ENCODE assay signal across 1 cellular context in the genomic region with DNA sequence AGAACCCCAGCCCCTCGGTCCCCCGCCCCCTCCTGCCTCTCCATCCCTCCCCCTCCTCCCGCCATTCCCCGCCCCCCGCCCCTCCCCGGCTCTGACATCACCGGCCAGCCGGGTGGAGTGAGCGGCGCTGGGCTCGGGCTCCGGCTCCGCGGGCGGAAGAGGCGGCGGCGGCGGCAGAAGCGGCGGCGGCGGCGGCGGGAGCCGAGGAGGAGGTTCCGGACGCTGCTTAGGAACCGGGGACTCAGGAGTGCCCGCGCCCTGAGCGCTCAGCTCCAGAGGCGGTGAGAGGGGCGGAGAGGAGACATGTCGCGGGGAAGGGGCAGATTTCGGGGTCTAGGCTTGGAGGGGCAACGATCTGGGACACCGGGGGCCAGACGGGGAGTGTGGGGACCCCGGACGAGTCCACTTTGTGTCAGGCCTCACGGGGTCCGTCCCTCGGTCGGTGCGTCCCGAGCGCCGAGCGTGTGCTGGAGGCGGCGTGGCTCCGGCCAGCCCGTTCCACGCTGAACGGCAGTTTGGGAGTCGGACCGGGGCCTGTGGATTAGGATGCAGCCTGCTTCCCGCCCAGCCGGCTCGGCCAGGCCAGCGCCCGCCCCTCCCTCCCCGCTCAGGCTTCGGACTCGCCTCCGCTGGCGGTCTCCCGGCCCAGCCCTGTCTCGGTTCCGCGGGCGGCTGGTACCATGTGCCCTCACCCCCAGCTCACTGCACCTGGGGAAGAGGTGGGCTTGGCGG.
A peak's percentile ranks its signal among the peaks of the same experiment; 100 is the strongest.
TF ChIP-seq lines count a peak whose summit lies in the region.

A gene with protein sequence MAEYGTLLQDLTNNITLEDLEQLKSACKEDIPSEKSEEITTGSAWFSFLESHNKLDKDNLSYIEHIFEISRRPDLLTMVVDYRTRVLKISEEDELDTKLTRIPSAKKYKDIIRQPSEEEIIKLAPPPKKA (plus strand): TSS at position 143 of the 732 bp plus-strand sequence. CDS start 6,161 bp downstream, outside the sequence.

TF ChIP-seq in GM12878, 131 proteins besides CTCF, POLR2A, EP300 and RAD21 (continued from another document):
- TF ChIP-seq, protein P1, sequence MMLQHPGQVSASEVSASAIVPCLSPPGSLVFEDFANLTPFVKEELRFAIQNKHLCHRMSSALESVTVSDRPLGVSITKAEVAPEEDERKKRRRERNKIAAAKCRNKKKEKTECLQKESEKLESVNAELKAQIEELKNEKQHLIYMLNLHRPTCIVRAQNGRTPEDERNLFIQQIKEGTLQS (IDR thresholded peaks at IDR 0.05; ENCODE audit: borderline replicate concordance, extremely low read depth, low read depth, low read length): no peak
- TF ChIP-seq NFIC (IDR thresholded peaks at IDR 0.05; ENCODE audit: low read depth, low read length) (no peak), SMC3 (IDR thresholded peaks at IDR 0.05; ENCODE audit: borderline replicate concordance, low read length) (no peak), BHLHE40 (IDR thresholded peaks at IDR 0.05; ENCODE audit: borderline replicate concordance in 1 of 2, low read depth in 2 of 2, low read length in 1 of 2) (peak in 1 of 2 experiments; percentile 26; a peak in 1 of 4 replicates), MXI1 (IDR thresholded peaks at IDR 0.05; ENCODE audit: low read depth, low read length) (no peak), CBX3 (IDR thresholded peaks at IDR 0.05; ENCODE audit: borderline replicate concordance, low read depth) (no peak), IRF5 (IDR thresholded peaks at IDR 0.05; ENCODE audit: borderline replicate concordance) (no peak), IKZF1 (conservative IDR thresholded peaks at IDR 0.05) (peak; percentile 26; the same call in 1 of the 2 replicates), NFYA (IDR thresholded peaks at IDR 0.05; ENCODE audit: borderline replicate concordance, low read depth, low read length) (no peak), SMAD1 (IDR thresholded peaks at IDR 0.05; ENCODE audit: low read depth, partially characterized antibody) (no peak), EZH2 (IDR thresholded peaks at IDR 0.05; ENCODE audit: borderline replicate concordance, control insufficient read depth, low read depth, low read length) (no peak), CHD1 (IDR thresholded peaks at IDR 0.05; ENCODE audit: low read depth, low read length) (no peak), NFXL1 (IDR thresholded peaks at IDR 0.05; ENCODE audit: borderline replicate concordance) (no peak), ZNF207 (IDR thresholded peaks at IDR 0.05; ENCODE audit: borderline replicate concordance) (no peak), DPF2 (IDR thresholded peaks at IDR 0.05) (peak; percentile 52), HCFC1 (IDR thresholded peaks at IDR 0.05; ENCODE audit: low read length) (no peak), SPI1 (IDR thresholded peaks at IDR 0.05; ENCODE audit: borderline replicate concordance, insufficient read depth, low read depth, low read length) (no peak), NR2C2 (IDR thresholded peaks at IDR 0.05; ENCODE audit: borderline replicate concordance, control insufficient read depth, insufficient read length, low read depth) (no peak), ATF7 (IDR thresholded peaks at IDR 0.05; ENCODE audit: low read depth) (no peak), CEBPB (IDR thresholded peaks at IDR 0.05; ENCODE audit: borderline replicate concordance in 1 of 2, low read depth in 2 of 2, low read length in 2 of 2) (no peak), SKIL (IDR thresholded peaks at IDR 0.05; ENCODE audit: low read depth, poor library complexity, severe bottlenecking) (no peak), NR2C1 (IDR thresholded peaks at IDR 0.05) (no peak), POLR2AphosphoS2 (IDR thresholded peaks at IDR 0.05; ENCODE audit: low read depth, low read length) (peak; percentile 42; the same call in 1 of the 2 replicates), SIN3A (IDR thresholded peaks at IDR 0.05; ENCODE audit: low read depth, low read length) (peak; percentile 40; the same call in 1 of the 2 replicates), IRF4 (IDR thresholded peaks at IDR 0.05; ENCODE audit: low read depth, low read length) (no peak), KLF5 (IDR thresholded peaks at IDR 0.05; ENCODE audit: partially characterized antibody) (no peak), RELA (IDR thresholded peaks at IDR 0.05; ENCODE audit: borderline replicate concordance, partially characterized antibody) (peak; percentile 33), BACH1 (IDR thresholded peaks at IDR 0.05; ENCODE audit: borderline replicate concordance) (no peak; the same call in 1 of the 2 replicates), CREM (IDR thresholded peaks at IDR 0.05; ENCODE audit: low read depth) (no peak), LARP7 (IDR thresholded peaks at IDR 0.05) (peak; percentile 88), SMARCA5 (IDR thresholded peaks at IDR 0.05) (0 out of 2 replicates have a peak, but pooled peaks have one; percentile 37), GATAD2B (conservative IDR thresholded peaks at IDR 0.05; ENCODE audit: low read depth) (0 out of 2 replicates have a peak, but pooled peaks have one; percentile 45), SMAD5 (IDR thresholded peaks at IDR 0.05; ENCODE audit: low read depth) (no peak), ZNF592 (IDR thresholded peaks at IDR 0.05) (no peak), HDAC2 (IDR thresholded peaks at IDR 0.05) (no peak), RB1 (IDR thresholded peaks at IDR 0.05; ENCODE audit: borderline replicate concordance) (peak; percentile 55; the same call in 1 of the 2 replicates), TCF12 (IDR thresholded peaks at IDR 0.05; ENCODE audit: low read depth, low read length) (0 out of 2 replicates have a peak, but pooled peaks have one; percentile 4), KAT2A (conservative IDR thresholded peaks at IDR 0.05; ENCODE audit: control insufficient read depth, low read depth, low read length) (no peak), ZNF622 (IDR thresholded peaks at IDR 0.05) (no peak), PAX5 (IDR thresholded peaks at IDR 0.05; ENCODE audit: borderline replicate concordance, low read depth, low read length) (no peak), MYC (IDR thresholded peaks at IDR 0.05; ENCODE audit: insufficient read depth, insufficient read length, insufficient replicate concordance, low read length, severe bottlenecking) (no peak), NKRF (conservative IDR thresholded peaks at IDR 0.05) (peak; percentile 66; the same call in 1 of the 2 replicates), SREBF2 (IDR thresholded peaks at IDR 0.05; ENCODE audit: low read length) (no peak), IKZF2 (IDR thresholded peaks at IDR 0.05) (no peak), CHD4 (IDR thresholded peaks at IDR 0.05) (no peak)
- TF ChIP-seq, protein P2, sequence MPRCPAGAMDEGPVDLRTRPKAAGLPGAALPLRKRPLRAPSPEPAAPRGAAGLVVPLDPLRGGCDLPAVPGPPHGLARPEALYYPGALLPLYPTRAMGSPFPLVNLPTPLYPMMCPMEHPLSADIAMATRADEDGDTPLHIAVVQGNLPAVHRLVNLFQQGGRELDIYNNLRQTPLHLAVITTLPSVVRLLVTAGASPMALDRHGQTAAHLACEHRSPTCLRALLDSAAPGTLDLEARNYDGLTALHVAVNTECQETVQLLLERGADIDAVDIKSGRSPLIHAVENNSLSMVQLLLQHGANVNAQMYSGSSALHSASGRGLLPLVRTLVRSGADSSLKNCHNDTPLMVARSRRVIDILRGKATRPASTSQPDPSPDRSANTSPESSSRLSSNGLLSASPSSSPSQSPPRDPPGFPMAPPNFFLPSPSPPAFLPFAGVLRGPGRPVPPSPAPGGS (IDR thresholded peaks at IDR 0.05; ENCODE audit: borderline replicate concordance, insufficient read depth, low read depth, low read length, poor library complexity, severe bottlenecking): peak; percentile 8
